25 cellular contexts compared by ENCODE assay signal in the genomic region with DNA sequence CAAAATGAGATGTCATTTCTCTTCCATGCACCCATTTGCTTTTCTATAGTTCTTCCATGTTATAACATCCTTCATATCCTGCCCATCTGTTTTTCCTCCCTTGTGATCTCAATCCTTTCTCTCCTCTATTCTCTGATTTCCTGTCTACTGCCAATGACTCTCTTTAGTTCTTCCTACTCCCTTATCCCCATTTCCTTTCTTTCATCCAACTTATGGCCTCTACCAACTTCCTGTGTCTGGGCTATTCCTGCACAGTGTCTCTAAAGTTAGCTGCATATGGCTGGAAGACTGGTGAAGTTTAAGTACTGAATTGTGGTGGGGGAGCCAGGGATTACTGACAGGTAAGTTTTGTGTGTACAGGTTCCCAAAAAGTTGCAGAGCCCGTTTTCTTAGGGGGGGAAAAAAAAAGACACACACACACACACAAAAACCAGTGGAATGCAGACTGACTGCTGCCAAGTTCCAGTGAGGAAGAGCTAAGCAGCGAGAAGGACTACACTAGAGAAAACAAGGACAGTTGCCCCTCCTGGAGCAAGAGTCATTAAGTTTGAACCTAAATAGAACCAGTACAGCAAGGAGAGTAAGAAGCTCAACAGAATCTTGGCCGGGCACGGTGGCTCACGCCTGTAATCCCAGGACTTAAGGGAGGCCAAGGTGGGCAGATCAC. TPM values are rescaled to one million over a fixed set of nuclear protein-coding genes. Genes with fewer than 3 reads are reported as not detected.
A peak's percentile ranks its signal among the peaks of the same experiment; 100 is the strongest.
DNase-seq lines count a peak whose midpoint lies in the region; ATAC-seq, FAIRE-seq and TF ChIP-seq lines count a peak whose summit lies in the region.
"Had no signal": no experiment of that assay in that cellular context is flagged by ENCODE, and none has a peak within 500 bp of the region (broad histone marks: within the 10 kb centered on the region; RNA-seq: fewer than 3 reads in every experiment).

No MANE protein-coding gene starts in this region.

- no peak for DNase-seq in activated CD4-positive, alpha-beta T cell treated with anti-CD3 and anti-CD28 coated beads, Interleukin-2, amount 10 ng/mL, durations not matched to agents 24 days and 14 days
- no peak for DNase-seq in activated CD4-positive, alpha-beta T cell treated with anti-CD3 and anti-CD28 coated beads for 4 hours
- peak; percentile 59 for DNase-seq in endothelial cell of umbilical vein (ENCODE audit: low read depth, low spot score)
- no peak for DNase-seq in trophoblast cell
- DNase-seq in CD4-positive, alpha-beta T cell: no peak
- no peak for DNase-seq in suprapubic skin (ENCODE audit: low spot score in 2 of 2)
- DNase-seq: 8988T, AML-193, C1 segment of cervical spinal cord, EL, GM23248, MG63, NCI-H1048, NCI-H1417 treated with DMSO at 0.1 percent for 48 hours, NCI-H187 treated with DMSO at 0.1 percent for 48 hours, NCI-H2107, NCI-H446 treated with DMSO at 0.1 percent for 48 hours, NCI-H748 treated with DMSO at 0.1 percent for 48 hours, PC-9, RPMI8226, SHP77 had no signal

- FAIRE-seq in endothelial cell of umbilical vein (lab: Jason Lieb, UNC): peak; percentile 52
- FAIRE-seq: K562 had no signal

- H3K79me2 ChIP-seq in endothelial cell of umbilical vein (ENCODE audit: control insufficient read depth, insufficient read depth, low read length): no peaks in the 10 kb centered on the region
- no peaks in the 10 kb centered on the region for H3K79me2 ChIP-seq in trophoblast cell (ENCODE audit: control insufficient read depth, insufficient read depth, low read length, poor library complexity)

- no peak overlapping the region for H2AK5ac ChIP-seq in trophoblast cell (ENCODE audit: low read length)

- no peak overlapping the region for H4K12ac ChIP-seq in trophoblast cell (ENCODE audit: low read depth, low read length)

- H3K9me1 ChIP-seq in endothelial cell of umbilical vein (replicated peaks; ENCODE audit: control insufficient read depth, extremely low read depth, insufficient read depth, low read length): no peaks in the 10 kb centered on the region

- H3K27ac ChIP-seq in endothelial cell of umbilical vein (ENCODE audit: insufficient read depth, low read depth, low read length) (peak overlapping the region; percentile 44), trophoblast cell (ENCODE audit: low read depth, low read length) (peak overlapping the region; percentile 49), suprapubic skin (no peak overlapping the region)
- no peak overlapping the region for H3K27ac ChIP-seq in CD4-positive, alpha-beta T cell (ENCODE audit: low read depth, low read length)
- H3K27ac ChIP-seq: GM23248, PC-9 had no signal

- no peak overlapping the region for H2AFZ ChIP-seq in endothelial cell of umbilical vein (ENCODE audit: low read depth, low read length)
- no peak overlapping the region for H2AFZ ChIP-seq in trophoblast cell (ENCODE audit: insufficient read depth, low read length, poor library complexity)
- H2AFZ ChIP-seq: GM23248, PC-9 had no signal

- no peak for ATAC-seq in CD4-positive, alpha-beta T cell (ENCODE audit: poor library complexity)
- ATAC-seq in GM21423 (IDR thresholded peaks at IDR 0.05; ENCODE audit: unreplicated experiment): no peak
- ATAC-seq: K562 had no signal

- WGBS in trophoblast cell (ENCODE audit: extremely low coverage, insufficient coverage, insufficient read length): no CpG with 5 or more reads among the region's 5 CpGs
- 91% methylated on average over 5 of the region's 5 CpGs for WGBS in suprapubic skin

- no peak overlapping the region for H2BK12ac ChIP-seq in trophoblast cell (ENCODE audit: low read length)

- POLR2A ChIA-PET in endothelial cell of umbilical vein (lab: Charles Lee): no interaction called here
- POLR2A ChIA-PET in CD4-positive, alpha-beta T cell (lab: Charles Lee): no interaction called here

- H3K4me1 ChIP-seq in endothelial cell of umbilical vein (ENCODE audit: control insufficient read depth, extremely low read depth, insufficient read depth, low read length) (peaks cover 16% of the 10 kb centered on the region), trophoblast cell (ENCODE audit: control insufficient read depth in 1 of 2, insufficient read depth in 2 of 2, low read length in 2 of 2) (peaks cover 6 to 7% of the 10 kb centered on the region in 2 experiments), suprapubic skin (no peaks in the 10 kb centered on the region)
- H3K4me1 ChIP-seq: HAP-1 had no signal

- no peaks in the 10 kb centered on the region for H3K79me1 ChIP-seq in trophoblast cell (ENCODE audit: low read length)

- intact Hi-C loops in activated CD4-positive, alpha-beta T cell treated with anti-CD3 and anti-CD28 coated beads, Interleukin-2, amount 10 ng/mL, durations not matched to agents 24 days and 14 days (cut with micrococcal nuclease): no loop called here
- intact Hi-C loops in endothelial cell of umbilical vein (cut with micrococcal nuclease): loop anchor here (1.0 kb wide), 2 partner anchors 14 to 28 kb away; no protein-coding TSS in a partner anchor
- intact Hi-C loops in CD4-positive, alpha-beta T cell (cut with DNase I, micrococcal nuclease): no loop called here

- peaks cover 52% of the 10 kb centered on the region for H3K36me3 Mint-ChIP-seq in activated CD4-positive, alpha-beta T cell treated with anti-CD3 and anti-CD28 coated beads, Interleukin-2, amount 10 ng/mL, durations not matched to agents 24 days and 14 days (ENCODE audit: low read depth)
- peaks cover 18% of the 10 kb centered on the region for H3K36me3 Mint-ChIP-seq in IgD-negative memory B cell
- H3K36me3 Mint-ChIP-seq in CD4-positive, alpha-beta T cell (ENCODE audit: low read depth): peaks cover 84% of the 10 kb centered on the region

- no peak overlapping the region for H3K18ac ChIP-seq in trophoblast cell (ENCODE audit: low read length)

- H3K4me1 Mint-ChIP-seq in activated CD4-positive, alpha-beta T cell treated with anti-CD3 and anti-CD28 coated beads, Interleukin-2, amount 10 ng/mL, durations not matched to agents 24 days and 14 days: peaks cover 4% of the 10 kb centered on the region
- peaks cover 0 to 1% (median 0%) of the 10 kb centered on the region in 3 donors for H3K4me1 Mint-ChIP-seq in IgD-negative memory B cell
- no peaks in the 10 kb centered on the region for H3K4me1 Mint-ChIP-seq in CD4-positive, alpha-beta T cell (ENCODE audit: low read depth)

- TF ChIP-seq EP300 in suprapubic skin (IDR thresholded peaks at IDR 0.05): no peak

- no peaks in the 10 kb centered on the region for H4K20me1 ChIP-seq in endothelial cell of umbilical vein (replicated peaks; ENCODE audit: control insufficient read depth, extremely low read depth, insufficient read depth, low read length)

- no peak for TF ChIP-seq POLR2A in endothelial cell of umbilical vein (IDR thresholded peaks at IDR 0.05; ENCODE audit: low read depth, low read length)
- no peak for TF ChIP-seq POLR2A in suprapubic skin (IDR thresholded peaks at IDR 0.05)

- no peak overlapping the region for H4K91ac ChIP-seq in trophoblast cell (ENCODE audit: low read depth, low read length)

- H4K8ac ChIP-seq in trophoblast cell (ENCODE audit: low read depth, low read length): no peak overlapping the region

- H3K36me3 ChIP-seq in endothelial cell of umbilical vein (ENCODE audit: control insufficient read depth in 2 of 2, extremely low read depth in 1 of 2, insufficient read depth in 2 of 2, low read length in 2 of 2) (peaks cover 0 to 3% of the 10 kb centered on the region in 2 experiments), trophoblast cell (ENCODE audit: control insufficient read depth in 1 of 2, insufficient read depth in 2 of 2, low read length in 2 of 2) (peaks cover 5 to 10% of the 10 kb centered on the region in 2 experiments), suprapubic skin (peaks cover 80% of the 10 kb centered on the region)

- H3K9ac ChIP-seq in endothelial cell of umbilical vein (replicated peaks; ENCODE audit: extremely low read depth, insufficient read depth, low read length) (no peak overlapping the region), trophoblast cell (ENCODE audit: low read length) (no peak overlapping the region)
- H3K9ac ChIP-seq: GM23248 had no signal

- no TSS peak for BruUV-seq in endothelial cell of umbilical vein (replicated peaks; lab: Mats Ljungman, UMichigan)

- dilution Hi-C loops in endothelial cell of umbilical vein (cut with MboI; ENCODE audit: extremely low pct_ligation_motif_present, low sequenced_read_pairs): no loop called here

- H3K23ac ChIP-seq in trophoblast cell (ENCODE audit: low read length): no peak overlapping the region

- H3K4me3 ChIP-seq in endothelial cell of umbilical vein (replicated peaks in 1 of 3; ENCODE audit: insufficient read depth in 1 of 3, low read depth in 1 of 3, low read length in 3 of 3): no peak overlapping the region
- H3K4me3 ChIP-seq in trophoblast cell (ENCODE audit: low read depth, low read length): no peak overlapping the region
- no peak overlapping the region for H3K4me3 ChIP-seq in suprapubic skin
- H3K4me3 ChIP-seq: GM23248, HAP-1, K562, MG63, PC-9 had no signal

- H2BK120ac ChIP-seq in trophoblast cell (ENCODE audit: insufficient read depth, low read length, poor library complexity): no peak overlapping the region

- no peaks in the 10 kb centered on the region for H3K27me3 Mint-ChIP-seq in activated CD4-positive, alpha-beta T cell treated with anti-CD3 and anti-CD28 coated beads, Interleukin-2, amount 10 ng/mL, durations not matched to agents 24 days and 14 days
- H3K27me3 Mint-ChIP-seq in IgD-negative memory B cell: no peaks in the 10 kb centered on the region
- no peaks in the 10 kb centered on the region for H3K27me3 Mint-ChIP-seq in CD4-positive, alpha-beta T cell

- H3K27me3 ChIP-seq in endothelial cell of umbilical vein (ENCODE audit: control insufficient read depth in 2 of 2, insufficient read depth in 2 of 2, low read length in 2 of 2): no peaks in the 10 kb centered on the region
- H3K27me3 ChIP-seq in trophoblast cell (ENCODE audit: insufficient read depth, low read length): no peaks in the 10 kb centered on the region
- no peaks in the 10 kb centered on the region for H3K27me3 ChIP-seq in CD4-positive, alpha-beta T cell (ENCODE audit: control insufficient read depth, insufficient read depth, low read length)
- no peaks in the 10 kb centered on the region for H3K27me3 ChIP-seq in suprapubic skin
- H3K27me3 ChIP-seq: MG63 had no signal

- CTCF ChIA-PET in endothelial cell of umbilical vein (lab: Charles Lee): interaction anchor here (0.9 kb wide), 1 partner anchor 160 kb away, joined by 3 read pairs; a partner anchor contains a TSS
- CTCF ChIA-PET in CD4-positive, alpha-beta T cell (lab: Charles Lee): no interaction called here

- no peak overlapping the region for H2BK5ac ChIP-seq in trophoblast cell (ENCODE audit: low read depth, low read length, poor library complexity)

- H3K4me2 ChIP-seq in endothelial cell of umbilical vein (ENCODE audit: insufficient read depth, low read length) (peak overlapping the region; percentile 33), trophoblast cell (ENCODE audit: low read length) (peak overlapping the region; percentile 7)
- H3K4me2 ChIP-seq: PC-9 had no signal

- H3K27ac Mint-ChIP-seq in activated CD4-positive, alpha-beta T cell treated with anti-CD3 and anti-CD28 coated beads, Interleukin-2, amount 10 ng/mL, durations not matched to agents 24 days and 14 days: peak overlapping the region; percentile 57
- H3K27ac Mint-ChIP-seq in IgD-negative memory B cell: peak overlapping the region in 2 of 3 donors; percentile 56 to 62
- H3K27ac Mint-ChIP-seq in CD4-positive, alpha-beta T cell: no peak overlapping the region

- H3K14ac ChIP-seq in trophoblast cell (ENCODE audit: low read length): no peak overlapping the region

- no peak for TF ChIP-seq CTCF in endothelial cell of umbilical vein (IDR thresholded peaks at IDR 0.05; ENCODE audit: extremely low read depth in 1 of 2, insufficient read depth in 1 of 2, low read depth in 1 of 2, low read length in 2 of 2)
- no peak for TF ChIP-seq CTCF in CD4-positive, alpha-beta T cell (IDR thresholded peaks at IDR 0.05)
- no peak for TF ChIP-seq CTCF in suprapubic skin (IDR thresholded peaks at IDR 0.05)

- no peak overlapping the region for H3K4ac ChIP-seq in trophoblast cell (ENCODE audit: low read depth, low read length)

- H3K9me3 ChIP-seq in endothelial cell of umbilical vein (replicated peaks; ENCODE audit: control insufficient read depth, insufficient read depth, low read length): no peaks in the 10 kb centered on the region
- no peaks in the 10 kb centered on the region for H3K9me3 ChIP-seq in trophoblast cell (ENCODE audit: insufficient read depth, low read depth, low read length)
- no peaks in the 10 kb centered on the region for H3K9me3 ChIP-seq in CD4-positive, alpha-beta T cell (ENCODE audit: control insufficient read depth, low read length)
- H3K9me3 ChIP-seq in suprapubic skin: no peaks in the 10 kb centered on the region
- H3K9me3 ChIP-seq: HAP-1, MG63 had no signal

- H3K4me3 Mint-ChIP-seq in activated CD4-positive, alpha-beta T cell treated with anti-CD3 and anti-CD28 coated beads, Interleukin-2, amount 10 ng/mL, durations not matched to agents 24 days and 14 days: no peak overlapping the region
- no peak overlapping the region for H3K4me3 Mint-ChIP-seq in IgD-negative memory B cell
- no peak overlapping the region for H3K4me3 Mint-ChIP-seq in CD4-positive, alpha-beta T cell

- no peaks in the 10 kb centered on the region for H3K9me3 Mint-ChIP-seq in activated CD4-positive, alpha-beta T cell treated with anti-CD3 and anti-CD28 coated beads, Interleukin-2, amount 10 ng/mL, durations not matched to agents 24 days and 14 days
- H3K9me3 Mint-ChIP-seq in IgD-negative memory B cell: no peaks in the 10 kb centered on the region
- no peaks in the 10 kb centered on the region for H3K9me3 Mint-ChIP-seq in CD4-positive, alpha-beta T cell

RNA-seq across cellular contexts. Expression of a gene that starts 28.8 kb away (rescaled TPM):
- 43.8 and 49.5 TPM in 2 replicates for total RNA-seq in activated CD4-positive, alpha-beta T cell treated with anti-CD3 and anti-CD28 coated beads, Interleukin-2, amount 10 ng/mL, durations not matched to agents 24 days and 14 days
- polyA plus RNA-seq in IgD-negative memory B cell (46.1 TPM), endothelial cell of umbilical vein (3.4 and 4.4 TPM in 2 replicates)
- total RNA-seq in endothelial cell of umbilical vein (34.4 and 40.0 TPM in 2 replicates), suprapubic skin (10 to 100 TPM; 32.2 to 89.6 (median 36.6) TPM)
- polyA plus RNA-seq in endothelial cell of umbilical vein (2011; cell fraction: cytosol; rRNA removed): 3.7 and 4.0 TPM in 2 replicates
- 27.6 and 30.3 TPM in 2 replicates for polyA plus RNA-seq in endothelial cell of umbilical vein (2011; cell fraction: nucleus; rRNA removed)
- 9.3 and 12.7 TPM in 2 replicates for polyA plus RNA-seq in endothelial cell of umbilical vein (2012)
- polyA minus RNA-seq in endothelial cell of umbilical vein: 44.4 and 49.5 TPM in 2 replicates
- polyA minus RNA-seq in endothelial cell of umbilical vein (2011; cell fraction: cytosol; rRNA and poly(A)+ RNA removed): 17.8 TPM
- polyA minus RNA-seq in endothelial cell of umbilical vein (2011; cell fraction: nucleus; rRNA and poly(A)+ RNA removed): 118 and 126 TPM in 2 replicates
- polyA plus RNA-seq in trophoblast cell (2013): 12.4 and 14.8 TPM in 2 replicates
- total RNA-seq in CD4-positive, alpha-beta T cell: 10 to 100 TPM; 85.7 to 97.6 TPM

Comparison
In these comparisons a context has a peak if more than half of its experiments do, and no peak if none do; other contexts are left out.
1. H3K27ac ChIP-seq: peak in endothelial cell of umbilical vein (single experiment) and trophoblast cell (single experiment); none in CD4-positive, alpha-beta T cell (single experiment) and suprapubic skin (single experiment).